ENCODE assay signal across 10 cellular contexts in the genomic region with DNA sequence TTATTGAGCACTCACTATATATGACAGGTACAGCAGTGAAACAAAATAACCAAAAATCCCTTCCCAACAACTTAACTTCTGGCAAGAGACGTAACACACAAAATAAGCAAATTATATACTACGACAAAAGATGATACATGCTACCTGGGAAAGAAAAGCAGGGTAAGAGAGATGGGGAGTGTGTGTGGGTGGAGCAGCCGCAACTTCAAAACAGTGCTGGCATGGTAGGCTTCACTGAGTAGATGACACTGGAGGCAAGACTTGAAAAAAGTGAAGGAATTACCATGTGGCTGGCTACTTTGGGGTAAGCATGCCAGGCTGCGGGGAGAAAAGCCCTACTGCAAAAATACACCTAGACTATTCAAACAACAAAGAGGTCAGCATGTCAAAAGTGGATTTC. TPM values are rescaled to one million over a fixed set of nuclear protein-coding genes. Genes with fewer than 3 reads are reported as not detected.
DNase-seq lines count a peak whose midpoint lies in the region; ATAC-seq and FAIRE-seq lines count a peak whose summit lies in the region.
"Not testable (repeated sequence)": the region's sequence is repeated elsewhere in the genome, so short reads cannot be mapped to it uniquely, and the experiment has no call there.
"Had no signal": no experiment of that assay in that cellular context is flagged by ENCODE, and none has a peak within 500 bp of the region (broad histone marks: within the 10 kb centered on the region; RNA-seq: fewer than 3 reads in every experiment).

No MANE protein-coding gene starts in this region.

- peak; percentile 34 for ATAC-seq in activated T-helper 17 cell treated with anti-CD3 and anti-CD28 coated beads, Interleukin-2, amount 50 U/mL, for 72 hours (replicated peaks)
- ATAC-seq in left lobe of liver (peak; percentile 52), aorta (ENCODE audit: low FRiP score) (peak; percentile 48)

- H3K9me3 ChIP-seq in aorta (ENCODE audit: control insufficient read depth, low read length): not testable (repeated sequence)

- DNase-seq in HTR-8/SVneo (ENCODE audit: insufficient read length, low spot score); left lobe of liver (ENCODE audit: low spot score); aorta: not testable (repeated sequence)
- DNase-seq in activated CD4-positive, alpha-beta T cell treated with anti-CD3 and anti-CD28 coated beads for 48 hours: peak; percentile 13
- peak; percentile 20 for DNase-seq in activated CD8-positive, alpha-beta memory T cell treated with anti-CD3 and anti-CD28 coated beads, Interleukin-2, amount 50 U/mL, for 4 hours
- DNase-seq in stimulated activated CD4-positive, alpha-beta T cell treated with anti-CD3 and anti-CD28 coated beads, Interleukin-15, amount 100 ng/mL, for 24 hours: peak; percentile 6
- DNase-seq in stimulated activated CD8-positive, alpha-beta memory T cell treated with anti-CD3 and anti-CD28 coated beads, Interleukin-4, amount 100 ng/mL, for 24 hours (ENCODE audit: low read depth): peak; percentile 2

- H3K4me3 Mint-ChIP-seq in activated T-helper 17 cell treated with anti-CD3 and anti-CD28 coated beads, Interleukin-2, amount 50 U/mL, for 72 hours: not testable (repeated sequence)

- intact Hi-C loops in aorta (cut with DNase I): not testable (repeated sequence)

- H3K4me3 ChIP-seq in aorta (ENCODE audit: low read length in 2 of 2): not testable (repeated sequence)

- H3K36me3 ChIP-seq in aorta (ENCODE audit: control insufficient read depth in 1 of 2, insufficient read depth in 2 of 2, low read length in 1 of 2): not testable (repeated sequence)

- not testable (repeated sequence) for H3K27ac ChIP-seq in aorta (ENCODE audit: low read depth in 1 of 2, low read length in 2 of 2)

- H3K27ac Mint-ChIP-seq in activated T-helper 17 cell treated with anti-CD3 and anti-CD28 coated beads, Interleukin-2, amount 50 U/mL, for 72 hours: not testable (repeated sequence)

- not testable (repeated sequence) for H3K27me3 ChIP-seq in aorta (ENCODE audit: control insufficient read depth in 1 of 2, insufficient read depth in 2 of 2, low read length in 1 of 2)

- H3K27me3 Mint-ChIP-seq in activated T-helper 17 cell treated with anti-CD3 and anti-CD28 coated beads, Interleukin-2, amount 50 U/mL, for 72 hours: not testable (repeated sequence)

- WGBS in aorta, 2 donors: 94 to 99% methylated on average over 3 of the region's 4 CpGs

- H3K9me3 Mint-ChIP-seq in activated T-helper 17 cell treated with anti-CD3 and anti-CD28 coated beads, Interleukin-2, amount 50 U/mL, for 72 hours: not testable (repeated sequence)

- peaks cover 12% of the 10 kb centered on the region for H3K36me3 Mint-ChIP-seq in activated T-helper 17 cell treated with anti-CD3 and anti-CD28 coated beads, Interleukin-2, amount 50 U/mL, for 72 hours (ENCODE audit: low read depth)

- peak; percentile 52 for FAIRE-seq in HTR-8/SVneo (lab: Jason Lieb, UNC)

- not testable (repeated sequence) for H3K4me1 Mint-ChIP-seq in activated T-helper 17 cell treated with anti-CD3 and anti-CD28 coated beads, Interleukin-2, amount 50 U/mL, for 72 hours

- not testable (repeated sequence) for H3K4me1 ChIP-seq in aorta (ENCODE audit: control insufficient read depth in 1 of 2, insufficient read depth in 2 of 2, low read length in 2 of 2)

RNA-seq across cellular contexts. Expression of gene PLGLB1, which starts 36.0 kb away (rescaled TPM):
- 1 to 10 TPM; 1.8 to 2.4 TPM for total RNA-seq in activated T-helper 17 cell treated with anti-CD3 and anti-CD28 coated beads, Interleukin-2, amount 50 U/mL, for 72 hours
- 104 TPM for total RNA-seq in left lobe of liver
- 1 to 10 TPM; 2.0 to 9.0 TPM for total RNA-seq in aorta
- polyA plus RNA-seq in aorta: 1 to 10 TPM; 2.3 to 8.2 TPM
- total RNA-seq: Caco-2, Calu3 had no signal

Comparison
In these comparisons a context has a peak if more than half of its experiments do, and no peak if none do; other contexts are left out.
1. RNA of gene PLGLB1, which starts 36.0 kb away (total RNA-seq): 104 TPM in left lobe of liver (single experiment); 2.0 to 9.0 TPM in aorta and 1.8 to 2.4 TPM in activated T-helper 17 cell treated with anti-CD3 and anti-CD28 coated beads, Interleukin-2, amount 50 U/mL, for 72 hours; every median in the first group is over 10 times any median in the second.
2. Peak in every context shown above with its lines, with median percentiles within 50 percentile points of each other: ATAC-seq.